ENCODE assay signal across 27 cellular contexts in genomic region chr19:30419581-30420180, GRCh38. TPM values are rescaled to one million over a fixed set of nuclear protein-coding genes. Genes with fewer than 3 reads are reported as not detected.
DNase-seq lines count a peak whose midpoint lies in the region; ATAC-seq and TF ChIP-seq lines count a peak whose summit lies in the region.
"Had no signal": no experiment of that assay in that cellular context is flagged by ENCODE, and none has a peak within 500 bp of the region (broad histone marks: within the 10 kb centered on the region; RNA-seq: fewer than 3 reads in every experiment).

No MANE protein-coding gene starts in this region.

- peak overlapping the region; percentile 59 for H3K27ac Mint-ChIP-seq in glutamatergic neuron (ENCODE audit: unreplicated experiment)
- H3K27ac Mint-ChIP-seq: activated CD8-positive, alpha-beta memory T cell treated with anti-CD3 and anti-CD28 coated beads, Interleukin-2, amount 10 ng/mL, durations not matched to agents 7 days and 5 days; activated naive CD8-positive, alpha-beta T cell treated with anti-CD3 and anti-CD28 coated beads, Interleukin-2, amount 10 ng/mL, durations not matched to agents 7 days and 5 days; activated T-helper 1 cell treated with anti-CD3 and anti-CD28 coated beads, Interleukin-12 subunit alpha, Interleukin-12 subunit beta, Interleukin-2, Interleukin-4 antibody, amounts not matched to agents 30 ng/mL and 10 ng/mL and 1 ng/mL, durations not matched to agents 14 hours and 24 hours and 36 hours; dendritic cell treated with granulocyte-macrophage colony-stimulating factor and Interleukin-4, amounts not matched to agents 40 ng/mL and 50 ng/mL, for 4 days; HFFc6 had no signal

- no peak overlapping the region for H3K4me3 ChIP-seq in tibial nerve
- H3K4me3 ChIP-seq: breast epithelium, gastrocnemius medialis, vagina had no signal

- no peaks in the 10 kb centered on the region for H3K36me3 ChIP-seq in tibial nerve
- H3K36me3 ChIP-seq: breast epithelium, gastrocnemius medialis, vagina had no signal

- DNase-seq in left ventricle myocardium superior (no peak), left cardiac atrium (no peak), glutamatergic neuron (peak; percentile 35), substantia nigra (lab: John Stamatoyannopoulos, UW) (peak in 28 of 49 donors; percentile 15 to 73 (median 38)), tibial nerve (ENCODE audit: low spot score in 2 of 2) (no peak)
- no peak for DNase-seq in activated CD4-positive, alpha-beta T cell treated with anti-CD3 and anti-CD28 coated beads, Interleukin-2, amount 50 U/mL, for 48 hours
- DNase-seq: 8988T; activated CD4-positive, alpha-beta T cell treated with anti-CD3 and anti-CD28 coated beads for 48 hours; activated CD8-positive, alpha-beta memory T cell treated with anti-CD3 and anti-CD28 coated beads, Interleukin-2, amount 10 ng/mL, durations not matched to agents 7 days and 5 days; activated naive CD8-positive, alpha-beta T cell treated with anti-CD3 and anti-CD28 coated beads, Interleukin-2, amount 10 ng/mL, durations not matched to agents 7 days and 5 days; DMS 273 treated with DMSO at 0.1 percent for 48 hours; gastrocnemius medialis; HFFc6; NCI-H2171 treated with DMSO at 0.1 percent for 48 hours; NCI-H69; stimulated activated CD4-positive, alpha-beta T cell treated with anti-CD3 and anti-CD28 coated beads, Interleukin-12 subunit alpha, Interleukin-12 subunit beta, amount 100 ng/mL, for 4 hours; T-helper 1 cell had no signal

- intact Hi-C loops in left ventricle myocardium superior (cut with micrococcal nuclease) (no loop called here), left cardiac atrium (cut with DNase I) (no loop called here)

- TF ChIP-seq POLR2A in tibial nerve (IDR thresholded peaks at IDR 0.05), result no peak

- H3K27me3 ChIP-seq in tibial nerve, result no peaks in the 10 kb centered on the region
- H3K27me3 ChIP-seq: gastrocnemius medialis, vagina had no signal

- H3K27ac ChIP-seq in angular gyrus (ENCODE audit: low read depth, low read length) (peak overlapping the region; percentile 59), substantia nigra (ENCODE audit: low read depth, low read length, poor library complexity, severe bottlenecking) (peak overlapping the region; percentile 46), tibial nerve (peak overlapping the region in 1 of 4 donors; percentile 70)
- H3K27ac ChIP-seq: breast epithelium, C4-2B, gastrocnemius medialis, vagina had no signal

- TF ChIP-seq CTCF in glutamatergic neuron (IDR thresholded peaks at IDR 0.05; ENCODE audit: partially characterized antibody, unreplicated experiment) (no peak), tibial nerve (IDR thresholded peaks at IDR 0.05) (no peak)

- peak; percentile 45 for ATAC-seq in left ventricle myocardium superior
- ATAC-seq in left cardiac atrium, result no peak
- no peak for ATAC-seq in HG03097 (IDR thresholded peaks at IDR 0.05; ENCODE audit: low FRiP score, unreplicated experiment)
- ATAC-seq: activated CD8-positive, alpha-beta memory T cell treated with anti-CD3 and anti-CD28 coated beads, Interleukin-2, amount 10 ng/mL, durations not matched to agents 7 days and 5 days; gastrocnemius medialis had no signal

- H3K4me3 Mint-ChIP-seq in glutamatergic neuron (ENCODE audit: unreplicated experiment), result peak overlapping the region; percentile 43
- H3K4me3 Mint-ChIP-seq: activated CD8-positive, alpha-beta memory T cell treated with anti-CD3 and anti-CD28 coated beads, Interleukin-2, amount 10 ng/mL, durations not matched to agents 7 days and 5 days; activated naive CD8-positive, alpha-beta T cell treated with anti-CD3 and anti-CD28 coated beads, Interleukin-2, amount 10 ng/mL, durations not matched to agents 7 days and 5 days; activated T-helper 1 cell treated with anti-CD3 and anti-CD28 coated beads, Interleukin-12 subunit alpha, Interleukin-12 subunit beta, Interleukin-2, Interleukin-4 antibody, amounts not matched to agents 30 ng/mL and 10 ng/mL and 1 ng/mL, durations not matched to agents 14 hours and 24 hours and 36 hours; dendritic cell treated with granulocyte-macrophage colony-stimulating factor and Interleukin-4, amounts not matched to agents 40 ng/mL and 50 ng/mL, for 4 days; HFFc6; neural crest cell had no signal

- no peaks in the 10 kb centered on the region for H3K9me3 ChIP-seq in tibial nerve
- H3K9me3 ChIP-seq: breast epithelium, gastrocnemius medialis, vagina had no signal

- TF ChIP-seq EP300 in tibial nerve (IDR thresholded peaks at IDR 0.05), result no peak

- peaks cover 14% of the 10 kb centered on the region for H3K9me3 Mint-ChIP-seq in glutamatergic neuron (ENCODE audit: unreplicated experiment)
- H3K9me3 Mint-ChIP-seq: activated naive CD8-positive, alpha-beta T cell treated with anti-CD3 and anti-CD28 coated beads, Interleukin-2, amount 10 ng/mL, durations not matched to agents 7 days and 5 days; activated T-helper 1 cell treated with anti-CD3 and anti-CD28 coated beads, Interleukin-12 subunit alpha, Interleukin-12 subunit beta, Interleukin-2, Interleukin-4 antibody, amounts not matched to agents 30 ng/mL and 10 ng/mL and 1 ng/mL, durations not matched to agents 14 hours and 24 hours and 36 hours had no signal

- peaks cover 0 to 7% (median 5%) of the 10 kb centered on the region in 4 donors for H3K4me1 ChIP-seq in tibial nerve
- H3K4me1 ChIP-seq: breast epithelium, gastrocnemius medialis, vagina had no signal

- H3K4me1 Mint-ChIP-seq in glutamatergic neuron (ENCODE audit: low read depth, unreplicated experiment), result peaks cover 36% of the 10 kb centered on the region
- H3K4me1 Mint-ChIP-seq: activated CD8-positive, alpha-beta memory T cell treated with anti-CD3 and anti-CD28 coated beads, Interleukin-2, amount 10 ng/mL, durations not matched to agents 7 days and 5 days; activated naive CD8-positive, alpha-beta T cell treated with anti-CD3 and anti-CD28 coated beads, Interleukin-2, amount 10 ng/mL, durations not matched to agents 7 days and 5 days; neural crest cell had no signal

- peaks cover 7% of the 10 kb centered on the region for H3K27me3 Mint-ChIP-seq in glutamatergic neuron (ENCODE audit: unreplicated experiment)

- WGBS in tibial nerve, 2 donors, result 54 to 68% methylated on average over 15 of the region's 15 CpGs

- no peaks in the 10 kb centered on the region for H3K36me3 Mint-ChIP-seq in glutamatergic neuron (ENCODE audit: unreplicated experiment)
- H3K36me3 Mint-ChIP-seq: activated CD8-positive, alpha-beta memory T cell treated with anti-CD3 and anti-CD28 coated beads, Interleukin-2, amount 10 ng/mL, durations not matched to agents 7 days and 5 days; activated naive CD8-positive, alpha-beta T cell treated with anti-CD3 and anti-CD28 coated beads, Interleukin-2, amount 10 ng/mL, durations not matched to agents 7 days and 5 days had no signal

RNA-seq across cellular contexts. Expression of gene ZNF536, which starts 47.5 kb away (rescaled TPM):
- total RNA-seq in left ventricle myocardium superior (6.4 TPM), left cardiac atrium (1 to 10 TPM; 1.2 TPM), glutamatergic neuron (ENCODE audit: unreplicated experiment) (24.9 TPM), tibial nerve (10 to 100 TPM; 30.8 to 48.7 (median 40.8) TPM)
- total RNA-seq: activated CD8-positive, alpha-beta memory T cell treated with anti-CD3 and anti-CD28 coated beads, Interleukin-2, amount 10 ng/mL, durations not matched to agents 7 days and 5 days; activated naive CD8-positive, alpha-beta T cell treated with anti-CD3 and anti-CD28 coated beads, Interleukin-2, amount 10 ng/mL, durations not matched to agents 7 days and 5 days; activated T-helper 1 cell treated with anti-CD3 and anti-CD28 coated beads, Interleukin-12 subunit alpha, Interleukin-12 subunit beta, Interleukin-2, Interleukin-4 antibody, amounts not matched to agents 30 ng/mL and 10 ng/mL and 1 ng/mL, durations not matched to agents 14 hours and 24 hours and 36 hours; G401; HFFc6; mononuclear cell had no signal

Comparison
In these comparisons a context has a peak if more than half of its experiments do, and no peak if none do; other contexts are left out.
1. DNase-seq: peak in glutamatergic neuron (single experiment) and substantia nigra (28 of 49); none in left ventricle myocardium superior (single experiment), left cardiac atrium (single experiment), tibial nerve (0 of 2) and activated CD4-positive, alpha-beta T cell treated with anti-CD3 and anti-CD28 coated beads, Interleukin-2, amount 50 U/mL, for 48 hours (0 of 2).